In genomic region chr9:37290881-37291485, GRCh38 we compare ENCODE assay signal across 10 cellular contexts.
A peak's percentile ranks its signal among the peaks of the same experiment; 100 is the strongest.
DNase-seq lines count a peak whose midpoint lies in the region; ATAC-seq and TF ChIP-seq lines count a peak whose summit lies in the region.
"Had no signal": no experiment of that assay in that cellular context is flagged by ENCODE, and none has a peak within 500 bp of the region (broad histone marks: within the 10 kb centered on the region; RNA-seq: fewer than 3 reads in every experiment).

No MANE protein-coding gene starts in this region.

- peaks cover 15% of the 10 kb centered on the region for H3K36me3 ChIP-seq in OCI-LY1 (ENCODE audit: insufficient read depth, low read length)
- H3K36me3 ChIP-seq in endodermal cell (ENCODE audit: control insufficient read depth, insufficient read depth, low read length): no peaks in the 10 kb centered on the region

- WGBS in endodermal cell (ENCODE audit: insufficient coverage in 1 of 2, insufficient read length in 1 of 2), 2 experiments: 92 to 96% methylated on average over 2 of the region's 2 CpGs

- H3K36me3 Mint-ChIP-seq in activated CD4-positive, alpha-beta T cell treated with anti-CD3 and anti-CD28 coated beads, Interleukin-2, amount 10 ng/mL, durations not matched to agents 24 days and 14 days (ENCODE audit: low read depth): peaks cover 21% of the 10 kb centered on the region
- H3K36me3 Mint-ChIP-seq in chondrocyte (ENCODE audit: low read depth) (peaks cover 5% of the 10 kb centered on the region), endodermal cell (ENCODE audit: low read depth) (no peaks in the 10 kb centered on the region)
- H3K36me3 Mint-ChIP-seq in stimulated activated memory B cell treated with anti-CD40 and anti-IgM and Interleukin-4, amounts not matched to agents 10 μg/mL and 1 μg/mL and 100 μg/mL, for 72 hours: peaks cover 31% of the 10 kb centered on the region

- H3K4me1 ChIP-seq in OCI-LY1 (ENCODE audit: insufficient read depth, low read length, severe bottlenecking): peaks cover 92% of the 10 kb centered on the region
- no peaks in the 10 kb centered on the region for H3K4me1 ChIP-seq in endodermal cell (ENCODE audit: control insufficient read depth, insufficient read depth, low read length)

- no peak for DNase-seq in activated CD4-positive, alpha-beta T cell treated with anti-CD3 and anti-CD28 coated beads, Interleukin-2, amount 10 ng/mL, durations not matched to agents 24 days and 14 days
- no peak for DNase-seq in activated CD4-positive, alpha-beta T cell treated with anti-CD3 and anti-CD28 coated beads for 48 hours
- DNase-seq in chondrocyte (ENCODE audit: low spot score) (no peak), NCI-H1694 treated with DMSO at 0.1 percent for 48 hours (lab: John Stamatoyannopoulos, UW) (no peak), nucleus accumbens (lab: John Stamatoyannopoulos, UW) (no peak), endodermal cell (no peak)
- DNase-seq: cortex of kidney had no signal

- peaks cover 35% of the 10 kb centered on the region for H3K4me1 Mint-ChIP-seq in activated CD4-positive, alpha-beta T cell treated with anti-CD3 and anti-CD28 coated beads, Interleukin-2, amount 10 ng/mL, durations not matched to agents 24 days and 14 days
- peaks cover 45% of the 10 kb centered on the region for H3K4me1 Mint-ChIP-seq in chondrocyte (ENCODE audit: low read depth)
- peaks cover 73% of the 10 kb centered on the region for H3K4me1 Mint-ChIP-seq in stimulated activated memory B cell treated with anti-CD40 and anti-IgM and Interleukin-4, amounts not matched to agents 10 μg/mL and 1 μg/mL and 100 μg/mL, for 72 hours
- H3K4me1 Mint-ChIP-seq in endodermal cell: peaks cover 10% of the 10 kb centered on the region

- no peaks in the 10 kb centered on the region for H4K20me1 ChIP-seq in OCI-LY1 (ENCODE audit: insufficient read depth, low read length)

- no peaks in the 10 kb centered on the region for H3K9me3 ChIP-seq in OCI-LY1 (ENCODE audit: low read length)
- no peaks in the 10 kb centered on the region for H3K9me3 ChIP-seq in endodermal cell (ENCODE audit: control insufficient read depth, low read length)

- no peaks in the 10 kb centered on the region for H3K27me3 ChIP-seq in OCI-LY1 (ENCODE audit: insufficient read depth, low read length)
- H3K27me3 ChIP-seq in endodermal cell (ENCODE audit: control insufficient read depth, insufficient read depth, low read length, poor library complexity, severe bottlenecking): no peaks in the 10 kb centered on the region

- H3K9me3 Mint-ChIP-seq in activated CD4-positive, alpha-beta T cell treated with anti-CD3 and anti-CD28 coated beads, Interleukin-2, amount 10 ng/mL, durations not matched to agents 24 days and 14 days: peaks cover 14% of the 10 kb centered on the region
- H3K9me3 Mint-ChIP-seq in chondrocyte (ENCODE audit: low read depth): no peaks in the 10 kb centered on the region
- peaks cover 6% of the 10 kb centered on the region for H3K9me3 Mint-ChIP-seq in stimulated activated memory B cell treated with anti-CD40 and anti-IgM and Interleukin-4, amounts not matched to agents 10 μg/mL and 1 μg/mL and 100 μg/mL, for 72 hours
- H3K9me3 Mint-ChIP-seq in endodermal cell: no peaks in the 10 kb centered on the region

- H3K27me3 Mint-ChIP-seq in activated CD4-positive, alpha-beta T cell treated with anti-CD3 and anti-CD28 coated beads, Interleukin-2, amount 10 ng/mL, durations not matched to agents 24 days and 14 days: no peaks in the 10 kb centered on the region
- H3K27me3 Mint-ChIP-seq in chondrocyte (ENCODE audit: low read depth) (no peaks in the 10 kb centered on the region), endodermal cell (ENCODE audit: insufficient read depth) (no peaks in the 10 kb centered on the region)
- H3K27me3 Mint-ChIP-seq in stimulated activated memory B cell treated with anti-CD40 and anti-IgM and Interleukin-4, amounts not matched to agents 10 μg/mL and 1 μg/mL and 100 μg/mL, for 72 hours: no peaks in the 10 kb centered on the region
- H3K27me3 Mint-ChIP-seq: CD4-positive, CD25-positive, alpha-beta regulatory T cell had no signal

- H3K79me2 ChIP-seq in OCI-LY1 (ENCODE audit: insufficient read depth, low read length): peaks cover 56% of the 10 kb centered on the region

- peak overlapping the region; percentile 86 for H3K27ac Mint-ChIP-seq in activated CD4-positive, alpha-beta T cell treated with anti-CD3 and anti-CD28 coated beads, Interleukin-2, amount 10 ng/mL, durations not matched to agents 24 days and 14 days
- peak overlapping the region; percentile 95 for H3K27ac Mint-ChIP-seq in chondrocyte (ENCODE audit: unreplicated experiment)
- H3K27ac Mint-ChIP-seq in stimulated activated memory B cell treated with anti-CD40 and anti-IgM and Interleukin-4, amounts not matched to agents 10 μg/mL and 1 μg/mL and 100 μg/mL, for 72 hours: peak overlapping the region; percentile 81
- no peak overlapping the region for H3K27ac Mint-ChIP-seq in endodermal cell

- no peaks in the 10 kb centered on the region for H3K9me2 ChIP-seq in OCI-LY1 (ENCODE audit: low read depth, low read length)

- peaks cover 18% of the 10 kb centered on the region for H3F3A ChIP-seq in OCI-LY1 (ENCODE audit: insufficient read depth, low read length)

- ATAC-seq in stimulated activated memory B cell treated with anti-CD40 and anti-IgM and Interleukin-4, amounts not matched to agents 10 μg/mL and 1 μg/mL and 100 μg/mL, for 72 hours: no peak

- peak overlapping the region; percentile 67 for H3K4me3 Mint-ChIP-seq in activated CD4-positive, alpha-beta T cell treated with anti-CD3 and anti-CD28 coated beads, Interleukin-2, amount 10 ng/mL, durations not matched to agents 24 days and 14 days
- H3K4me3 Mint-ChIP-seq in chondrocyte (ENCODE audit: unreplicated experiment) (peak overlapping the region; percentile 53), endodermal cell (no peak overlapping the region)
- peak overlapping the region; percentile 27 for H3K4me3 Mint-ChIP-seq in stimulated activated memory B cell treated with anti-CD40 and anti-IgM and Interleukin-4, amounts not matched to agents 10 μg/mL and 1 μg/mL and 100 μg/mL, for 72 hours

- H3K9ac ChIP-seq in OCI-LY1 (ENCODE audit: low read length) (peak overlapping the region; percentile 41), endodermal cell (ENCODE audit: extremely low read depth, low read length, poor library complexity, severe bottlenecking) (no peak overlapping the region)

- no peak for TF ChIP-seq CTCF in OCI-LY1 (IDR thresholded peaks at IDR 0.05; ENCODE audit: low read length)
- TF ChIP-seq CTCF in chondrocyte (IDR thresholded peaks at IDR 0.05): no peak
- TF ChIP-seq CTCF in endodermal cell (conservative IDR thresholded peaks at IDR 0.05): no peak

- intact Hi-C loops in activated CD4-positive, alpha-beta T cell treated with anti-CD3 and anti-CD28 coated beads, Interleukin-2, amount 10 ng/mL, durations not matched to agents 24 days and 14 days (cut with micrococcal nuclease): loop anchor here (1.0 to 5.0 kb wide), 5 partner anchors 9 to 1034 kb away; partner anchors contain the start of genes GNE and ZCCHC7

- H3K4me2 ChIP-seq in OCI-LY1 (ENCODE audit: low read length): peak overlapping the region; percentile 43

- no peak overlapping the region for H3K4me3 ChIP-seq in OCI-LY1 (ENCODE audit: low read depth, low read length, poor library complexity, severe bottlenecking)
- H3K4me3 ChIP-seq in endodermal cell (ENCODE audit: low read length): no peak overlapping the region

- H3K27ac ChIP-seq in OCI-LY1 (ENCODE audit: low read depth, low read length, poor library complexity, severe bottlenecking) (peak overlapping the region; percentile 99), endodermal cell (ENCODE audit: low read depth, low read length) (no peak overlapping the region)

- H2AFZ ChIP-seq in OCI-LY1 (ENCODE audit: low read length): no peak overlapping the region
